2 cellular contexts compared by ENCODE assay signal in the genomic region with DNA sequence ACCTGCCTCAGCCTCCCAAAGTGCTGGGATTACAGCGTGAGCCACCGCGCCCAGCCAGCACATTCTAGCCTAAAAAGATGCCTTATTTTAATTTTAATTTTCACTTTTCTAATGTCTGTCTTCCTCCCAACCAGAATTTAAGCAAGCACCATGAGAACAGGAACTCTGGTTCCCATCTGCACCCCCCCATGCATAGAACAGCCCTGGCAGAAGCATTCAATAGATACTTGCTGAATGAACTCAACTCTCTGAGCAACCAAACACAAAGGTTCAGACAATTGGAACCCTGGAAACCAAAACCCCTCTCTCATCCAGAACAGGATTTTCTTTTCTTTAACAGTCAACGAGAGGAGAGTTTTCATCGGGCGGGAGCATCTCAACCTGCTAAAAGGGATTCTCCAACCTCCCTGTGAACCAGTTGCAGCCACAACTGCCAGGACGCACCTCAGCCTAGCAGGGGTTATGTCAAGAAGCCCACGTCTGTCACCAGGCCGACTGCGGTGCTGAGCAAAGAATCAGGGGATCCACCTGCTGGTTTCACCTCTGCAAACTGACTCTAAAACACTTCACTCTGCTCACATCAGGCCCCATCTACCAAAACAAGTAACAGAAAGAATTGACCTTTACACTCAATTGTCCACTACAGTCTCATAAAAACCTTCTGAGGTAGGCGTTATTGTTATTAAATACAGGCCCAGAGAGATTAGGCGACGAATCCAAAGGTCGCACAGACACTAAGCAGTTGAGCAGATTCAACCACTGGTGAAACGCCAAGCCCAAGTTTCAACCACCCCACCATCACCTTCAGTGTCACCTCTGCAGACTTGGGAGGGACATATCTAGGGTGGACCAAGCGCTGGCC.
TF ChIP-seq lines count a peak whose summit lies in the region.

No MANE protein-coding gene starts in this region.

TF ChIP-seq in HEK293, 187 proteins besides CTCF, POLR2A, EP300 and RAD21:
- peak; percentile 52 for TF ChIP-seq ZNF341 (tag by site-specific recombination; IDR thresholded peaks at IDR 0.05; ENCODE audit: low read depth)
- TF ChIP-seq ZNF211 (tag by site-specific recombination; IDR thresholded peaks at IDR 0.05; ENCODE audit: low read depth), result no peak

TF ChIP-seq in GM12878, 131 proteins besides CTCF, POLR2A, EP300 and RAD21:
- TF ChIP-seq, protein P1, sequence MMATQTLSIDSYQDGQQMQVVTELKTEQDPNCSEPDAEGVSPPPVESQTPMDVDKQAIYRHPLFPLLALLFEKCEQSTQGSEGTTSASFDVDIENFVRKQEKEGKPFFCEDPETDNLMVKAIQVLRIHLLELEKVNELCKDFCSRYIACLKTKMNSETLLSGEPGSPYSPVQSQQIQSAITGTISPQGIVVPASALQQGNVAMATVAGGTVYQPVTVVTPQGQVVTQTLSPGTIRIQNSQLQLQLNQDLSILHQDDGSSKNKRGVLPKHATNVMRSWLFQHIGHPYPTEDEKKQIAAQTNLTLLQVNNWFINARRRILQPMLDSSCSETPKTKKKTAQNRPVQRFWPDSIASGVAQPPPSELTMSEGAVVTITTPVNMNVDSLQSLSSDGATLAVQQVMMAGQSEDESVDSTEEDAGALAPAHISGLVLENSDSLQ (IDR thresholded peaks at IDR 0.05), result peak; percentile 81
- TF ChIP-seq PAX8 (IDR thresholded peaks at IDR 0.05) (no peak), RB1 (IDR thresholded peaks at IDR 0.05; ENCODE audit: borderline replicate concordance) (no peak), MAX (IDR thresholded peaks at IDR 0.05; ENCODE audit: low read depth, low read length) (no peak), ATF3 (IDR thresholded peaks at IDR 0.05; ENCODE audit: borderline replicate concordance, extremely low read depth, low read depth, low read length) (no peak), CHD1 (IDR thresholded peaks at IDR 0.05; ENCODE audit: low read depth, low read length) (no peak), HDAC6 (IDR thresholded peaks at IDR 0.05; ENCODE audit: unreplicated experiment) (no peak), SKIL (IDR thresholded peaks at IDR 0.05; ENCODE audit: low read depth, poor library complexity, severe bottlenecking) (peak; percentile 87), CBFB (IDR thresholded peaks at IDR 0.05; ENCODE audit: low read depth) (no peak)
- TF ChIP-seq, protein P2, sequence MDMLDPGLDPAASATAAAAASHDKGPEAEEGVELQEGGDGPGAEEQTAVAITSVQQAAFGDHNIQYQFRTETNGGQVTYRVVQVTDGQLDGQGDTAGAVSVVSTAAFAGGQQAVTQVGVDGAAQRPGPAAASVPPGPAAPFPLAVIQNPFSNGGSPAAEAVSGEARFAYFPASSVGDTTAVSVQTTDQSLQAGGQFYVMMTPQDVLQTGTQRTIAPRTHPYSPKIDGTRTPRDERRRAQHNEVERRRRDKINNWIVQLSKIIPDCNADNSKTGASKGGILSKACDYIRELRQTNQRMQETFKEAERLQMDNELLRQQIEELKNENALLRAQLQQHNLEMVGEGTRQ (IDR thresholded peaks at IDR 0.05; ENCODE audit: borderline replicate concordance, low read depth, low read length), result no peak
- TF ChIP-seq, protein P3, sequence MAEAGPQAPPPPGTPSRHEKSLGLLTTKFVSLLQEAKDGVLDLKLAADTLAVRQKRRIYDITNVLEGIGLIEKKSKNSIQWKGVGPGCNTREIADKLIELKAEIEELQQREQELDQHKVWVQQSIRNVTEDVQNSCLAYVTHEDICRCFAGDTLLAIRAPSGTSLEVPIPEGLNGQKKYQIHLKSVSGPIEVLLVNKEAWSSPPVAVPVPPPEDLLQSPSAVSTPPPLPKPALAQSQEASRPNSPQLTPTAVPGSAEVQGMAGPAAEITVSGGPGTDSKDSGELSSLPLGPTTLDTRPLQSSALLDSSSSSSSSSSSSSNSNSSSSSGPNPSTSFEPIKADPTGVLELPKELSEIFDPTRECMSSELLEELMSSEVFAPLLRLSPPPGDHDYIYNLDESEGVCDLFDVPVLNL (IDR thresholded peaks at IDR 0.05; ENCODE audit: low read depth, low read length), result no peak
- TF ChIP-seq, protein P4, sequence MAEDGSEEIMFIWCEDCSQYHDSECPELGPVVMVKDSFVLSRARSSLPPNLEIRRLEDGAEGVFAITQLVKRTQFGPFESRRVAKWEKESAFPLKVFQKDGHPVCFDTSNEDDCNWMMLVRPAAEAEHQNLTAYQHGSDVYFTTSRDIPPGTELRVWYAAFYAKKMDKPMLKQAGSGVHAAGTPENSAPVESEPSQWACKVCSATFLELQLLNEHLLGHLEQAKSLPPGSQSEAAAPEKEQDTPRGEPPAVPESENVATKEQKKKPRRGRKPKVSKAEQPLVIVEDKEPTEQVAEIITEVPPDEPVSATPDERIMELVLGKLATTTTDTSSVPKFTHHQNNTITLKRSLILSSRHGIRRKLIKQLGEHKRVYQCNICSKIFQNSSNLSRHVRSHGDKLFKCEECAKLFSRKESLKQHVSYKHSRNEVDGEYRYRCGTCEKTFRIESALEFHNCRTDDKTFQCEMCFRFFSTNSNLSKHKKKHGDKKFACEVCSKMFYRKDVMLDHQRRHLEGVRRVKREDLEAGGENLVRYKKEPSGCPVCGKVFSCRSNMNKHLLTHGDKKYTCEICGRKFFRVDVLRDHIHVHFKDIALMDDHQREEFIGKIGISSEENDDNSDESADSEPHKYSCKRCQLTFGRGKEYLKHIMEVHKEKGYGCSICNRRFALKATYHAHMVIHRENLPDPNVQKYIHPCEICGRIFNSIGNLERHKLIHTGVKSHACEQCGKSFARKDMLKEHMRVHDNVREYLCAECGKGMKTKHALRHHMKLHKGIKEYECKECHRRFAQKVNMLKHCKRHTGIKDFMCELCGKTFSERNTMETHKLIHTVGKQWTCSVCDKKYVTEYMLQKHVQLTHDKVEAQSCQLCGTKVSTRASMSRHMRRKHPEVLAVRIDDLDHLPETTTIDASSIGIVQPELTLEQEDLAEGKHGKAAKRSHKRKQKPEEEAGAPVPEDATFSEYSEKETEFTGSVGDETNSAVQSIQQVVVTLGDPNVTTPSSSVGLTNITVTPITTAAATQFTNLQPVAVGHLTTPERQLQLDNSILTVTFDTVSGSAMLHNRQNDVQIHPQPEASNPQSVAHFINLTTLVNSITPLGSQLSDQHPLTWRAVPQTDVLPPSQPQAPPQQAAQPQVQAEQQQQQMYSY (CRISPR knock-in tag; IDR thresholded peaks at IDR 0.05), result no peak
